In genomic region chr14:31968912-31969311, GRCh38 we compare ENCODE assay signal across 19 cellular contexts.
A peak's percentile ranks its signal among the peaks of the same experiment; 100 is the strongest.
DNase-seq lines count a peak whose midpoint lies in the region; ATAC-seq and TF ChIP-seq lines count a peak whose summit lies in the region.
"Had no signal": no experiment of that assay in that cellular context is flagged by ENCODE, and none has a peak within 500 bp of the region (broad histone marks: within the 10 kb centered on the region; RNA-seq: fewer than 3 reads in every experiment).

No MANE protein-coding gene starts in this region.

- H3K27ac ChIP-seq in right cardiac atrium (ENCODE audit: low read length) (no peak overlapping the region), aorta (ENCODE audit: low read depth in 1 of 2, low read length in 2 of 2) (no peak overlapping the region)
- H3K27ac ChIP-seq: left lung, PC-9, SK-N-MC had no signal

- 57% methylated on average over 4 of the region's 4 CpGs for WGBS in right cardiac atrium
- WGBS in aorta, 2 donors: 61 to 69% methylated on average over 4 of the region's 4 CpGs

- ATAC-seq in Right ventricle myocardium superior (ENCODE audit: poor library complexity) (peak; percentile 21), right cardiac atrium (no peak), SK-N-SH treated with all-trans-retinoic acid at 6 μM for 48 hours (peak; percentile 80), left colon (peak; percentile 17), aorta (ENCODE audit: low FRiP score) (peak; percentile 31), HG02884 (IDR thresholded peaks at IDR 0.05; ENCODE audit: unreplicated experiment) (no peak)
- ATAC-seq: esophagus mucosa, left lung had no signal

- H3K36me3 ChIP-seq in aorta (ENCODE audit: control insufficient read depth in 1 of 2, insufficient read depth in 2 of 2, low read length in 1 of 2): no peaks in the 10 kb centered on the region
- H3K36me3 ChIP-seq: HAP-1, left lung had no signal

- H3K27me3 ChIP-seq in right cardiac atrium (ENCODE audit: control insufficient read depth, insufficient read depth): no peaks in the 10 kb centered on the region
- no peaks in the 10 kb centered on the region for H3K27me3 ChIP-seq in aorta (ENCODE audit: control insufficient read depth in 1 of 2, insufficient read depth in 2 of 2, low read length in 1 of 2)
- H3K27me3 ChIP-seq: left lung had no signal

- intact Hi-C loops in Right ventricle myocardium superior (cut with DNase I): no loop called here
- intact Hi-C loops in right cardiac atrium (cut with DNase I): no loop called here
- intact Hi-C loops in left colon (cut with DNase I, micrococcal nuclease): no loop called here
- intact Hi-C loops in aorta (cut with DNase I): no loop called here
- intact Hi-C loops in posterior vena cava (cut with DNase I): no loop called here

- peaks cover 10% of the 10 kb centered on the region for H3K4me1 ChIP-seq in right cardiac atrium (ENCODE audit: control insufficient read depth, insufficient read depth, low read length)
- H3K4me1 ChIP-seq in aorta (ENCODE audit: control insufficient read depth in 1 of 2, insufficient read depth in 2 of 2, low read length in 2 of 2): no peaks in the 10 kb centered on the region
- H3K4me1 ChIP-seq: HAP-1, left lung had no signal

- DNase-seq in Right ventricle myocardium superior (no peak), right cardiac atrium (no peak), left colon (no peak), aorta (no peak), CD1c-positive myeloid dendritic cell (ENCODE audit: extremely low spot score) (no peak), posterior vena cava (ENCODE audit: low spot score) (no peak)
- DNase-seq: activated CD4-positive, alpha-beta T cell treated with anti-CD3 and anti-CD28 coated beads for 1 hour; activated naive CD8-positive, alpha-beta T cell treated with anti-CD3 and anti-CD28 coated beads, Interleukin-2, amount 10 ng/mL, durations not matched to agents 7 days and 5 days; CD8-positive, alpha-beta memory T cell; left lung; NCI-H146; NCI-H2227 treated with DMSO at 0.1 percent for 48 hours; PC-9; stimulated activated CD4-positive, alpha-beta T cell treated with anti-CD3 and anti-CD28 coated beads, Interleukin-2, amount 100 ng/mL, for 48 hours had no signal

- H3K9me3 ChIP-seq in right cardiac atrium (ENCODE audit: control insufficient read depth, low read length) (no peaks in the 10 kb centered on the region), aorta (ENCODE audit: control insufficient read depth, low read length) (peaks cover 2% of the 10 kb centered on the region)

- no peak overlapping the region for H3K4me3 ChIP-seq in right cardiac atrium (ENCODE audit: low read length)
- no peak overlapping the region for H3K4me3 ChIP-seq in aorta (ENCODE audit: low read length in 2 of 2)
- H3K4me3 ChIP-seq: HAP-1, left lung, PC-9, SK-N-MC had no signal

TF ChIP-seq in SK-N-SH treated with all-trans-retinoic acid at 6 μM for 48 hours, 23 proteins besides CTCF, POLR2A, EP300 and RAD21:
- TF ChIP-seq CSRNP3 (CRISPR knock-in tag; IDR thresholded peaks at IDR 0.05): no peak
- no peak for TF ChIP-seq ZNF70 (CRISPR knock-in tag; IDR thresholded peaks at IDR 0.05)
- TF ChIP-seq GLIS3 (CRISPR knock-in tag; IDR thresholded peaks at IDR 0.05): no peak
- TF ChIP-seq BACH2 (CRISPR knock-in tag; IDR thresholded peaks at IDR 0.05; ENCODE audit: borderline replicate concordance): no peak
- no peak for TF ChIP-seq ESRRG (CRISPR knock-in tag; IDR thresholded peaks at IDR 0.05)
- TF ChIP-seq ZNF565 (CRISPR knock-in tag; conservative IDR thresholded peaks at IDR 0.05; ENCODE audit: low read depth): no peak
- TF ChIP-seq TOX (CRISPR knock-in tag; IDR thresholded peaks at IDR 0.05; ENCODE audit: borderline replicate concordance): no peak
- TF ChIP-seq ZFP3 (CRISPR knock-in tag; IDR thresholded peaks at IDR 0.05): no peak
- no peak for TF ChIP-seq POU6F1 (CRISPR knock-in tag; IDR thresholded peaks at IDR 0.05; ENCODE audit: borderline replicate concordance, low read depth)
- TF ChIP-seq ZC3H10 (CRISPR knock-in tag; IDR thresholded peaks at IDR 0.05): no peak
- TF ChIP-seq ARNTL (CRISPR knock-in tag; IDR thresholded peaks at IDR 0.05; ENCODE audit: borderline replicate concordance, low read depth): no peak
- TF ChIP-seq ISL1 (CRISPR knock-in tag; IDR thresholded peaks at IDR 0.05): no peak
- TF ChIP-seq ZNF8 (CRISPR knock-in tag; IDR thresholded peaks at IDR 0.05): no peak
- TF ChIP-seq PATZ1 (CRISPR knock-in tag; IDR thresholded peaks at IDR 0.05; ENCODE audit: borderline replicate concordance): no peak

Comparison
In these comparisons a context has a peak if more than half of its experiments do, and no peak if none do; other contexts are left out.
1. ATAC-seq: peak in Right ventricle myocardium superior (single experiment), SK-N-SH treated with all-trans-retinoic acid at 6 μM for 48 hours (single experiment), left colon (single experiment) and aorta (single experiment); none in right cardiac atrium (0 of 2) and HG02884 (single experiment).